8 cellular contexts compared by ENCODE assay signal in genomic region chr7:97004931-97005763, GRCh38. TPM values are rescaled to one million over a fixed set of nuclear protein-coding genes. Genes with fewer than 3 reads are reported as not detected.
DNase-seq lines count a peak whose midpoint lies in the region; ATAC-seq and TF ChIP-seq lines count a peak whose summit lies in the region.

Gene DLX6, plus strand, starts transcription at chr7:97005553. Its CDS starts 425 bp downstream, at chr7:97005978.

- H3K27me3 ChIP-seq in MG63 (no peaks in the 10 kb centered on the region), SJSA1 (replicated peaks) (no peaks in the 10 kb centered on the region), thyroid gland (peaks cover 55% of the 10 kb centered on the region), Karpas-422 (ENCODE audit: low read length) (no peaks in the 10 kb centered on the region)
- peaks cover 60% of the 10 kb centered on the region for H3K27me3 ChIP-seq in effector memory CD4-positive, alpha-beta T cell (replicated peaks; ENCODE audit: control insufficient read depth, insufficient read depth, low read length, poor library complexity, severe bottlenecking)

- H3K9ac ChIP-seq in Karpas-422 (ENCODE audit: low read length): no peak within 1 kb of the TSS

- DNase-seq in DMS53 treated with DMSO at 0.1 percent for 48 hours (lab: John Stamatoyannopoulos, UW; ENCODE audit: unreplicated experiment) (peak; percentile 93), MG63 (peak; percentile 68), SJSA1 (ENCODE audit: low read depth in 1 of 2, low spot score in 2 of 2) (peak; percentile 91 to 95), natural killer cell (no peak), thyroid gland (no peak), Karpas-422 (no peak)
- DNase-seq in effector memory CD4-positive, alpha-beta T cell: no peak

- H3K27ac Mint-ChIP-seq in natural killer cell: no peak within 1 kb of the TSS

- no peaks in the 10 kb centered on the region for H3K79me2 ChIP-seq in Karpas-422 (ENCODE audit: low read length)

- H3K36me3 ChIP-seq in MG63: no peaks in the 10 kb centered on the region
- peaks cover 32% of the 10 kb centered on the region for H3K36me3 ChIP-seq in SJSA1
- H3K36me3 ChIP-seq in effector memory CD4-positive, alpha-beta T cell (ENCODE audit: control insufficient read depth, insufficient read depth, low read length): no peaks in the 10 kb centered on the region
- H3K36me3 ChIP-seq in thyroid gland: no peaks in the 10 kb centered on the region
- no peaks in the 10 kb centered on the region for H3K36me3 ChIP-seq in Karpas-422 (ENCODE audit: insufficient read depth, low read length)

- peaks cover 19% of the 10 kb centered on the region for H3K4me1 ChIP-seq in SJSA1 (replicated peaks)
- peaks cover 20% of the 10 kb centered on the region for H3K4me1 ChIP-seq in effector memory CD4-positive, alpha-beta T cell (ENCODE audit: control insufficient read depth, insufficient read depth, low read length, poor library complexity, severe bottlenecking)
- peaks cover 15% of the 10 kb centered on the region in 2 donors for H3K4me1 ChIP-seq in thyroid gland
- H3K4me1 ChIP-seq in Karpas-422 (ENCODE audit: low read length): no peaks in the 10 kb centered on the region

- H3K9me3 ChIP-seq in MG63: no peaks in the 10 kb centered on the region
- H3K9me3 ChIP-seq in SJSA1 (replicated peaks): no peaks in the 10 kb centered on the region
- H3K9me3 ChIP-seq in effector memory CD4-positive, alpha-beta T cell (ENCODE audit: control insufficient read depth, low read length): no peaks in the 10 kb centered on the region
- H3K9me3 ChIP-seq in thyroid gland: no peaks in the 10 kb centered on the region
- no peaks in the 10 kb centered on the region for H3K9me3 ChIP-seq in Karpas-422 (ENCODE audit: low read length)

- peak within 1 kb of the TSS; percentile 79 for H3K4me3 Mint-ChIP-seq in natural killer cell

- TF ChIP-seq CTCF in natural killer cell (IDR thresholded peaks at IDR 0.05): no peak
- TF ChIP-seq CTCF in thyroid gland (IDR thresholded peaks at IDR 0.05): no peak

- intact Hi-C loops in natural killer cell (cut with micrococcal nuclease) (no loop called here), thyroid gland (cut with DNase I) (no loop called here)

- H3K27ac ChIP-seq in SJSA1 (peak within 1 kb of the TSS; percentile 93), thyroid gland (no peak within 1 kb of the TSS), Karpas-422 (ENCODE audit: low read length) (no peak within 1 kb of the TSS)
- no peak within 1 kb of the TSS for H3K27ac ChIP-seq in effector memory CD4-positive, alpha-beta T cell (ENCODE audit: insufficient read depth, low read length, poor library complexity, severe bottlenecking)

- H3K27me3 Mint-ChIP-seq in natural killer cell (ENCODE audit: low read depth in 2 of 2): peaks cover 67 to 80% of the 10 kb centered on the region in 2 donors

- H3K4me1 Mint-ChIP-seq in natural killer cell: peaks cover 0 to 18% of the 10 kb centered on the region in 2 donors

- no peaks in the 10 kb centered on the region for H3K36me3 Mint-ChIP-seq in natural killer cell

- H3K9me3 Mint-ChIP-seq in natural killer cell: no peaks in the 10 kb centered on the region

- H3K9me2 ChIP-seq in Karpas-422 (replicated peaks; ENCODE audit: insufficient read depth, low read length): no peaks in the 10 kb centered on the region

- TF ChIP-seq POLR2A in thyroid gland (IDR thresholded peaks at IDR 0.05): no peak

- ATAC-seq in natural killer cell (peak in 2 of 3 donors; percentile 50 to 51), GM18858 (IDR thresholded peaks at IDR 0.05; ENCODE audit: unreplicated experiment) (no peak)

- 2 to 4% methylated on average over 19 to 38 of the region's 42 CpGs for WGBS in thyroid gland, 2 donors

- no peak within 1 kb of the TSS for H3K4me2 ChIP-seq in Karpas-422 (ENCODE audit: low read depth, low read length, poor library complexity, severe bottlenecking)

- no peak within 1 kb of the TSS for H2AFZ ChIP-seq in Karpas-422 (ENCODE audit: low read length)

- peak within 1 kb of the TSS; percentile 36 for H3K4me3 ChIP-seq in MG63
- peak within 1 kb of the TSS; percentile 76 for H3K4me3 ChIP-seq in SJSA1
- H3K4me3 ChIP-seq in effector memory CD4-positive, alpha-beta T cell (ENCODE audit: insufficient read depth, low read depth, low read length, poor library complexity, severe bottlenecking): peak within 1 kb of the TSS; percentile 35
- H3K4me3 ChIP-seq in thyroid gland (replicated peaks in 1 of 3): peak within 1 kb of the TSS in 1 of 3 donors; percentile 17
- H3K4me3 ChIP-seq in Karpas-422 (ENCODE audit: low read length): no peak within 1 kb of the TSS

- no peaks in the 10 kb centered on the region for H4K20me1 ChIP-seq in Karpas-422 (ENCODE audit: insufficient read depth, low read depth, low read length)

RNA-seq across cellular contexts. Expression of gene DLX6, which starts in this region (rescaled TPM):
- total RNA-seq in MG63 (2014; rRNA removed; shearing (Covaris generic); ENCODE audit: low replicate concordance): not detected in 2 replicates
- 1.8 and 3.3 TPM in 2 replicates for total RNA-seq in SJSA1 (2014; rRNA removed; shearing (Covaris generic))
- total RNA-seq in natural killer cell: not detected
- total RNA-seq in thyroid gland: under 1 TPM in 1 of 4 donors, not detected in 3; 0.81 TPM
- not detected in 2 replicates for total RNA-seq in Karpas-422 (2014; rRNA removed; shearing (Covaris generic); ENCODE audit: low replicate concordance)

Comparison
In these comparisons a context has a peak if more than half of its experiments do, and no peak if none do; other contexts are left out.
1. Peak in DNase-seq and H3K4me3 ChIP-seq in MG63; RNA of the gene not detected or under 1 TPM.
2. Peak in ATAC-seq in natural killer cell; RNA of the gene not detected or under 1 TPM.
3. DNase-seq: peak in DMS53 treated with DMSO at 0.1 percent for 48 hours (single experiment) and SJSA1 (2 of 2); none in effector memory CD4-positive, alpha-beta T cell (0 of 3), natural killer cell (single experiment), thyroid gland (0 of 2) and Karpas-422 (single experiment).